11 cellular contexts compared by ENCODE assay signal in genomic region chr5:122480146-122480545, GRCh38.
"Had no signal": no experiment of that assay in that cellular context is flagged by ENCODE, and none has a peak within 500 bp of the region (broad histone marks: within the 10 kb centered on the region; RNA-seq: fewer than 3 reads in every experiment).

No MANE protein-coding gene starts in this region.

- H3K4me3 ChIP-seq: left ventricle myocardium inferior had no signal

- H3K27ac ChIP-seq: left ventricle myocardium inferior had no signal

- FAIRE-seq: TTC549 had no signal

- H3K36me3 Mint-ChIP-seq: activated naive CD4-positive, alpha-beta T cell treated with anti-CD3 and anti-CD28 coated beads, Interleukin-2, amount 50 U/mL, for 72 hours; brain had no signal

- H3K27ac Mint-ChIP-seq: activated naive CD4-positive, alpha-beta T cell treated with anti-CD3 and anti-CD28 coated beads, Interleukin-2, amount 50 U/mL, for 72 hours; brain; T-helper 17 cell had no signal

- DNase-seq: activated CD4-positive, alpha-beta T cell treated with anti-CD3 and anti-CD28 coated beads, Interleukin-2, amount 50 U/mL, for 1 hour; activated CD4-positive, CD25-positive, alpha-beta regulatory T cell; amygdala; left ventricle myocardium inferior; mesendoderm; stimulated activated CD4-positive, alpha-beta T cell treated with anti-CD3 and anti-CD28 coated beads, Interleukin-4, amount 100 ng/mL, for 4 hours; T-helper 17 cell had no signal

- H3K4me1 Mint-ChIP-seq: brain, neural crest cell, T-helper 17 cell had no signal

- H3K9me3 Mint-ChIP-seq: activated naive CD4-positive, alpha-beta T cell treated with anti-CD3 and anti-CD28 coated beads, Interleukin-2, amount 50 U/mL, for 72 hours; neural crest cell had no signal

- H3K4me3 Mint-ChIP-seq: brain, neural crest cell, T-helper 17 cell had no signal

- H3K4me1 ChIP-seq: left ventricle myocardium inferior had no signal

- H3K9me3 ChIP-seq: left ventricle myocardium inferior had no signal

- H3K27me3 Mint-ChIP-seq: brain, T-helper 17 cell had no signal

- ATAC-seq: activated naive CD4-positive, alpha-beta T cell treated with anti-CD3 and anti-CD28 coated beads, Interleukin-2, amount 50 U/mL, for 72 hours; T-helper 17 cell had no signal
